1 cellular context compared by ENCODE assay signal in genomic region chr12:99920561-99920960, GRCh38.
TF ChIP-seq lines count a peak whose summit lies in the region.

No MANE protein-coding gene starts in this region.

TF ChIP-seq in K562, 482 proteins besides CTCF, POLR2A, EP300 and RAD21 (continued from another document):
- TF ChIP-seq HMGN3 (IDR thresholded peaks at IDR 0.05; ENCODE audit: borderline replicate concordance, extremely low read depth, insufficient read length, low read depth, low read length): no peak
- TF ChIP-seq MEF2A (IDR thresholded peaks at IDR 0.05; ENCODE audit: control insufficient read depth, low read depth, low read length): no peak
- TF ChIP-seq POLR3A (IDR thresholded peaks at IDR 0.05; ENCODE audit: borderline replicate concordance, extremely low read depth, insufficient read depth, insufficient read length): no peak
- no peak for TF ChIP-seq MTA1 (IDR thresholded peaks at IDR 0.05; ENCODE audit: borderline replicate concordance)
- TF ChIP-seq STAT5A (IDR thresholded peaks at IDR 0.05; ENCODE audit: borderline replicate concordance, low read length): no peak
- TF ChIP-seq ZNF282 (CRISPR knock-in tag; IDR thresholded peaks at IDR 0.05): no peak
- TF ChIP-seq ZNF609 (CRISPR knock-in tag; IDR thresholded peaks at IDR 0.05; ENCODE audit: borderline replicate concordance): no peak
- TF ChIP-seq ZNF766 (CRISPR knock-in tag; conservative IDR thresholded peaks at IDR 0.05): no peak
- no peak for TF ChIP-seq HMG20B (CRISPR knock-in tag; IDR thresholded peaks at IDR 0.05)
- TF ChIP-seq, protein P1, sequence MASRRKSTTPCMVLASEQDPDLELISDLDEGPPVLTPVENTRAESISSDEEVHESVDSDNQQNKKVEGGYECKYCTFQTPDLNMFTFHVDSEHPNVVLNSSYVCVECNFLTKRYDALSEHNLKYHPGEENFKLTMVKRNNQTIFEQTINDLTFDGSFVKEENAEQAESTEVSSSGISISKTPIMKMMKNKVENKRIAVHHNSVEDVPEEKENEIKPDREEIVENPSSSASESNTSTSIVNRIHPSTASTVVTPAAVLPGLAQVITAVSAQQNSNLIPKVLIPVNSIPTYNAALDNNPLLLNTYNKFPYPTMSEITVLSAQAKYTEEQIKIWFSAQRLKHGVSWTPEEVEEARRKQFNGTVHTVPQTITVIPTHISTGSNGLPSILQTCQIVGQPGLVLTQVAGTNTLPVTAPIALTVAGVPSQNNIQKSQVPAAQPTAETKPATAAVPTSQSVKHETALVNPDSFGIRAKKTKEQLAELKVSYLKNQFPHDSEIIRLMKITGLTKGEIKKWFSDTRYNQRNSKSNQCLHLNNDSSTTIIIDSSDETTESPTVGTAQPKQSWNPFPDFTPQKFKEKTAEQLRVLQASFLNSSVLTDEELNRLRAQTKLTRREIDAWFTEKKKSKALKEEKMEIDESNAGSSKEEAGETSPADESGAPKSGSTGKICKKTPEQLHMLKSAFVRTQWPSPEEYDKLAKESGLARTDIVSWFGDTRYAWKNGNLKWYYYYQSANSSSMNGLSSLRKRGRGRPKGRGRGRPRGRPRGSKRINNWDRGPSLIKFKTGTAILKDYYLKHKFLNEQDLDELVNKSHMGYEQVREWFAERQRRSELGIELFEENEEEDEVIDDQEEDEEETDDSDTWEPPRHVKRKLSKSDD (conservative IDR thresholded peaks at IDR 0.05; ENCODE audit: low read length): no peak
- TF ChIP-seq KDM1A (IDR thresholded peaks at IDR 0.05): no peak
TF ChIP-seq in K562: peak in this region for 0.
